In genomic region chr22:42662114-42663021, GRCh38 we compare ENCODE assay signal across 8 cellular contexts. TPM values are rescaled to one million over a fixed set of nuclear protein-coding genes. Genes with fewer than 3 reads are reported as not detected.
DNase-seq lines count a peak whose midpoint lies in the region; ATAC-seq, FAIRE-seq and TF ChIP-seq lines count a peak whose summit lies in the region.

No MANE protein-coding gene starts in this region.

- H3F3A ChIP-seq in neural progenitor cell (ENCODE audit: low read depth), result no peaks in the 10 kb centered on the region

- ATAC-seq in HG02798 (IDR thresholded peaks at IDR 0.05; ENCODE audit: poor library complexity, unreplicated experiment) (peak; percentile 71), foreskin keratinocyte (peak; percentile 59), HG03565 (IDR thresholded peaks at IDR 0.05; ENCODE audit: unreplicated experiment) (no peak)

- H3K27ac Mint-ChIP-seq in activated T-helper 2 cell treated with anti-CD3 and anti-CD28 coated beads, Interferon-gamma antibody, Interleukin-2, Interleukin-4, amounts not matched to agents 10 μg/mL and 5 μg/mL and 100 μg/mL, durations not matched to agents 14 hours and 24 hours and 36 hours, result no peak overlapping the region
- H3K27ac Mint-ChIP-seq in neural progenitor cell, result no peak overlapping the region

- peak in 1 of 2 donors; percentile 14 for TF ChIP-seq POLR2A in Peyer's patch (IDR thresholded peaks at IDR 0.05)

- H3K4me3 Mint-ChIP-seq in activated T-helper 2 cell treated with anti-CD3 and anti-CD28 coated beads, Interferon-gamma antibody, Interleukin-2, Interleukin-4, amounts not matched to agents 10 μg/mL and 5 μg/mL and 100 μg/mL, durations not matched to agents 14 hours and 24 hours and 36 hours (ENCODE audit: low read depth), result peak overlapping the region; percentile 55
- peak overlapping the region; percentile 77 for H3K4me3 Mint-ChIP-seq in neural progenitor cell

- H3K79me2 ChIP-seq in neural progenitor cell (ENCODE audit: low read depth), result no peaks in the 10 kb centered on the region

- H3K4me1 ChIP-seq in Peyer's patch (peaks cover 0 to 12% (median 7%) of the 10 kb centered on the region in 4 donors), foreskin keratinocyte (no peaks in the 10 kb centered on the region), neural progenitor cell (no peaks in the 10 kb centered on the region), stomach smooth muscle (ENCODE audit: control insufficient read depth, insufficient read depth, low read length) (peaks cover 9% of the 10 kb centered on the region)

- H3K9me3 ChIP-seq in Peyer's patch, result no peaks in the 10 kb centered on the region
- H3K9me3 ChIP-seq in neural progenitor cell (ENCODE audit: low read depth), result no peaks in the 10 kb centered on the region
- no peaks in the 10 kb centered on the region for H3K9me3 ChIP-seq in stomach smooth muscle (ENCODE audit: control insufficient read depth in 2 of 2, low read length in 2 of 2)

- H3K36me3 Mint-ChIP-seq in activated T-helper 2 cell treated with anti-CD3 and anti-CD28 coated beads, Interferon-gamma antibody, Interleukin-2, Interleukin-4, amounts not matched to agents 10 μg/mL and 5 μg/mL and 100 μg/mL, durations not matched to agents 14 hours and 24 hours and 36 hours (ENCODE audit: low read depth), result no peaks in the 10 kb centered on the region
- no peaks in the 10 kb centered on the region for H3K36me3 Mint-ChIP-seq in neural progenitor cell

- no peaks in the 10 kb centered on the region for H3K9me3 Mint-ChIP-seq in activated T-helper 2 cell treated with anti-CD3 and anti-CD28 coated beads, Interferon-gamma antibody, Interleukin-2, Interleukin-4, amounts not matched to agents 10 μg/mL and 5 μg/mL and 100 μg/mL, durations not matched to agents 14 hours and 24 hours and 36 hours
- H3K9me3 Mint-ChIP-seq in neural progenitor cell, result no peaks in the 10 kb centered on the region

- H3K27me3 Mint-ChIP-seq in activated T-helper 2 cell treated with anti-CD3 and anti-CD28 coated beads, Interferon-gamma antibody, Interleukin-2, Interleukin-4, amounts not matched to agents 10 μg/mL and 5 μg/mL and 100 μg/mL, durations not matched to agents 14 hours and 24 hours and 36 hours (ENCODE audit: low read depth), result peaks cover 13% of the 10 kb centered on the region
- H3K27me3 Mint-ChIP-seq in neural progenitor cell (ENCODE audit: insufficient read depth, low read depth), result peaks cover 3% of the 10 kb centered on the region

- H4K20me1 ChIP-seq in neural progenitor cell (ENCODE audit: low read depth), result no peaks in the 10 kb centered on the region

- no peak overlapping the region for H3K9ac ChIP-seq in neural progenitor cell
- peak overlapping the region; percentile 66 for H3K9ac ChIP-seq in stomach smooth muscle (ENCODE audit: low read length in 2 of 2)

- H2AFZ ChIP-seq in neural progenitor cell (replicated peaks), result peak overlapping the region; percentile 100

- FAIRE-seq in D721Med (lab: Jason Lieb, UNC), result no peak

- H3K27ac ChIP-seq in Peyer's patch (peak overlapping the region in 2 of 4 donors; percentile 24 to 70), foreskin keratinocyte (no peak overlapping the region), neural progenitor cell (no peak overlapping the region), stomach smooth muscle (ENCODE audit: low read length) (no peak overlapping the region)

- peak overlapping the region; percentile 85 for H3K4me2 ChIP-seq in neural progenitor cell

- DNase-seq in D721Med (ENCODE audit: insufficient read length, low spot score) (peak; percentile 65), Peyer's patch (peak; percentile 85 to 94 (median 85)), foreskin keratinocyte (peak in 1 of 2 donors; percentile 61), neural progenitor cell (ENCODE audit: low spot score) (peak; percentile 91)
- DNase-seq in activated T-helper 2 cell treated with anti-CD3 and anti-CD28 coated beads, Interferon-gamma antibody, Interleukin-2, Interleukin-4, amounts not matched to agents 10 μg/mL and 5 μg/mL and 100 μg/mL, durations not matched to agents 14 hours and 24 hours and 36 hours (ENCODE audit: low spot score), result peak; percentile 66

- intact Hi-C loops in activated T-helper 2 cell treated with anti-CD3 and anti-CD28 coated beads, Interferon-gamma antibody, Interleukin-2, Interleukin-4, amounts not matched to agents 10 μg/mL and 5 μg/mL and 100 μg/mL, durations not matched to agents 14 hours and 24 hours and 36 hours (cut with micrococcal nuclease), result no loop called here

- no peaks in the 10 kb centered on the region for H3K27me3 ChIP-seq in Peyer's patch
- H3K27me3 ChIP-seq in foreskin keratinocyte, result peaks cover 2% of the 10 kb centered on the region
- peaks cover 18% of the 10 kb centered on the region for H3K27me3 ChIP-seq in neural progenitor cell
- no peaks in the 10 kb centered on the region for H3K27me3 ChIP-seq in stomach smooth muscle (ENCODE audit: control insufficient read depth in 1 of 2, insufficient read depth in 2 of 2, low read length in 2 of 2)

- TF ChIP-seq CTCF in D721Med (IDR thresholded peaks at IDR 0.05; ENCODE audit: insufficient read depth, missing control alignments), result peak; percentile 65
- peak; percentile 67 to 91 (median 75) for TF ChIP-seq CTCF in Peyer's patch (IDR thresholded peaks at IDR 0.05)
- peak; percentile 89 for TF ChIP-seq CTCF in foreskin keratinocyte (conservative IDR thresholded peaks at IDR 0.05)
- peak; percentile 85 for TF ChIP-seq CTCF in neural progenitor cell (IDR thresholded peaks at IDR 0.05)

- H3K36me3 ChIP-seq in Peyer's patch, result no peaks in the 10 kb centered on the region
- no peaks in the 10 kb centered on the region for H3K36me3 ChIP-seq in neural progenitor cell
- H3K36me3 ChIP-seq in stomach smooth muscle (ENCODE audit: control insufficient read depth in 2 of 2, insufficient read depth in 2 of 2, low read length in 2 of 2), result no peaks in the 10 kb centered on the region

- H3K4me3 ChIP-seq in Peyer's patch (peak overlapping the region; percentile 41 to 57 (median 56)), neural progenitor cell (peak overlapping the region; percentile 62), stomach smooth muscle (ENCODE audit: low read length in 2 of 2) (peak overlapping the region; percentile 71 to 77)

- no peaks in the 10 kb centered on the region for H3K4me1 Mint-ChIP-seq in activated T-helper 2 cell treated with anti-CD3 and anti-CD28 coated beads, Interferon-gamma antibody, Interleukin-2, Interleukin-4, amounts not matched to agents 10 μg/mL and 5 μg/mL and 100 μg/mL, durations not matched to agents 14 hours and 24 hours and 36 hours (ENCODE audit: low read depth)
- H3K4me1 Mint-ChIP-seq in neural progenitor cell, result no peaks in the 10 kb centered on the region

RNA-seq across cellular contexts. Expression of gene CYB5R3, which starts 13.2 kb away (rescaled TPM):
- 100 to 1,000 TPM in 2 of 4 donors, 10 to 100 TPM in 2; 59.4 to 147 (median 117) TPM for total RNA-seq in Peyer's patch
- 87.3 and 88.6 TPM in 2 replicates for total RNA-seq in activated T-helper 2 cell treated with anti-CD3 and anti-CD28 coated beads, Interferon-gamma antibody, Interleukin-2, Interleukin-4, amounts not matched to agents 10 μg/mL and 5 μg/mL and 100 μg/mL, durations not matched to agents 14 hours and 24 hours and 36 hours
- 119 and 127 TPM in 2 replicates for total RNA-seq in foreskin keratinocyte
- 234 and 245 TPM in 2 replicates for polyA plus RNA-seq in foreskin keratinocyte
- 21.6 and 61.5 TPM in 2 replicates for total RNA-seq in neural progenitor cell (ENCODE audit: low replicate concordance)

RNA-seq across cellular contexts. Expression of gene ATP5MGL, which starts 22.0 kb away (rescaled TPM):
- total RNA-seq in Peyer's patch (not detected), foreskin keratinocyte (0.14 and 0.24 TPM in 2 replicates), neural progenitor cell (ENCODE audit: low replicate concordance) (0.34 TPM in 1 of 2 replicates, not detected in the other)
- total RNA-seq in activated T-helper 2 cell treated with anti-CD3 and anti-CD28 coated beads, Interferon-gamma antibody, Interleukin-2, Interleukin-4, amounts not matched to agents 10 μg/mL and 5 μg/mL and 100 μg/mL, durations not matched to agents 14 hours and 24 hours and 36 hours, result 0.71 and 1.2 TPM in 2 replicates
- not detected in 2 replicates for polyA plus RNA-seq in foreskin keratinocyte

RNA-seq across cellular contexts. Expression of gene POLDIP3, which starts 47.7 kb away (rescaled TPM):
- 10 to 100 TPM; 30.3 to 42.9 (median 38.0) TPM for total RNA-seq in Peyer's patch
- 74.7 and 80.7 TPM in 2 replicates for total RNA-seq in activated T-helper 2 cell treated with anti-CD3 and anti-CD28 coated beads, Interferon-gamma antibody, Interleukin-2, Interleukin-4, amounts not matched to agents 10 μg/mL and 5 μg/mL and 100 μg/mL, durations not matched to agents 14 hours and 24 hours and 36 hours
- 41.2 and 42.2 TPM in 2 replicates for total RNA-seq in foreskin keratinocyte
- 37.3 and 40.0 TPM in 2 replicates for polyA plus RNA-seq in foreskin keratinocyte
- total RNA-seq in neural progenitor cell (ENCODE audit: low replicate concordance), result 37.8 and 67.2 TPM in 2 replicates

RNA-seq across cellular contexts. Expression of gene A4GALT, which starts 58.3 kb away (rescaled TPM):
- 10 to 100 TPM in 2 of 4 donors, 1 to 10 TPM in 2; 6.2 to 17.3 (median 9.1) TPM for total RNA-seq in Peyer's patch
- not detected in 2 replicates for total RNA-seq in activated T-helper 2 cell treated with anti-CD3 and anti-CD28 coated beads, Interferon-gamma antibody, Interleukin-2, Interleukin-4, amounts not matched to agents 10 μg/mL and 5 μg/mL and 100 μg/mL, durations not matched to agents 14 hours and 24 hours and 36 hours
- 11.7 and 16.0 TPM in 2 replicates for total RNA-seq in foreskin keratinocyte
- 13.8 and 19.1 TPM in 2 replicates for polyA plus RNA-seq in foreskin keratinocyte
- total RNA-seq in neural progenitor cell (ENCODE audit: low replicate concordance), result 2.6 and 17.7 TPM in 2 replicates
